Comparison of ENCODE assay signal across 8 cellular contexts in the genomic region with DNA sequence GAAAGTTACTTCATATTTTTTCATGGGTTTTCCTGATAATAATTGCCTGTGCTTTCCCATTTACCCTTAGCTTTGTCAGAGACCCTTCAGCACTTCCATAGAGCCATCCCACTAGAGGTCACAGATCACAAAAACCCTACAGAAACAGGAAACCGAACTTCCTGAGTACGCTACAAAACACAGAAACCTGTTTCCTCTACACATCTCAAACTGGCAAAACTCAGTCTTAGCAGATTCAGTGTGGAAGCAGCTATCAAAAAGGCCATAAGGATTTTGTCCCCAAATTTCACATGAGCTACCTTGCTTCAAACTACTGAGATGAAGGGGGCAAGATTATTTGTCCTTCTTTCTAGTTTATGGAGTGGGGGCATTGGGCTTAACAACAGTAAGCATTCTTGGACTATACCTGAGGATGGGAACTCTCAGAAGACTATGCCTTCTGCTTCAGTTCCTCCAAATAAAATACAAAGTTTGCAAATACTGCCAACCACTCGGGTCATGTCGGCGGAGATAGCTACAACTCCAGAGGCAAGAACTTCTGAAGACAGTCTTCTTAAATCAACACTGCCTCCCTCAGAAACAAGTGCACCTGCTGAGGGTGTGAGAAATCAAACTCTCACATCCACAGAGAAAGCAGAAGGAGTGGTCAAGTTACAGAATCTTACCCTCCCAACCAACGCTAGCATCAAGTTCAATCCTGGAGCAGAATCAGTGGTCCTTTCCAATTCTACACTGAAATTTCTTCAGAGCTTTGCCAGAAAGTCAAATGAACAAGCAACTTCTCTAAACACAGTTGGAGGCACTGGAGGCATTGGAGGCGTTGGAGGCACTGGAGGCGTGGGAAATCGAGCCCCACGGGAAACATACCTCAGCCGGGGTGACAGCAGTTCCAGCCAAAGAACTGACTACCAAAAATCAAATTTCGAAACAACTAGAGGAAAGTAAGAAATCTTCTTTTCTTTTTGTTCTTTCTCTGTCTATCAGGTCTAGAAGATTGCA. TPM values are rescaled to one million over a fixed set of nuclear protein-coding genes. Genes with fewer than 3 reads are reported as not detected.
DNase-seq lines count a peak whose midpoint lies in the region; ATAC-seq lines count a peak whose summit lies in the region.
"Had no signal": no experiment of that assay in that cellular context is flagged by ENCODE, and none has a peak within 500 bp of the region (broad histone marks: within the 10 kb centered on the region; RNA-seq: fewer than 3 reads in every experiment).

A gene with protein sequence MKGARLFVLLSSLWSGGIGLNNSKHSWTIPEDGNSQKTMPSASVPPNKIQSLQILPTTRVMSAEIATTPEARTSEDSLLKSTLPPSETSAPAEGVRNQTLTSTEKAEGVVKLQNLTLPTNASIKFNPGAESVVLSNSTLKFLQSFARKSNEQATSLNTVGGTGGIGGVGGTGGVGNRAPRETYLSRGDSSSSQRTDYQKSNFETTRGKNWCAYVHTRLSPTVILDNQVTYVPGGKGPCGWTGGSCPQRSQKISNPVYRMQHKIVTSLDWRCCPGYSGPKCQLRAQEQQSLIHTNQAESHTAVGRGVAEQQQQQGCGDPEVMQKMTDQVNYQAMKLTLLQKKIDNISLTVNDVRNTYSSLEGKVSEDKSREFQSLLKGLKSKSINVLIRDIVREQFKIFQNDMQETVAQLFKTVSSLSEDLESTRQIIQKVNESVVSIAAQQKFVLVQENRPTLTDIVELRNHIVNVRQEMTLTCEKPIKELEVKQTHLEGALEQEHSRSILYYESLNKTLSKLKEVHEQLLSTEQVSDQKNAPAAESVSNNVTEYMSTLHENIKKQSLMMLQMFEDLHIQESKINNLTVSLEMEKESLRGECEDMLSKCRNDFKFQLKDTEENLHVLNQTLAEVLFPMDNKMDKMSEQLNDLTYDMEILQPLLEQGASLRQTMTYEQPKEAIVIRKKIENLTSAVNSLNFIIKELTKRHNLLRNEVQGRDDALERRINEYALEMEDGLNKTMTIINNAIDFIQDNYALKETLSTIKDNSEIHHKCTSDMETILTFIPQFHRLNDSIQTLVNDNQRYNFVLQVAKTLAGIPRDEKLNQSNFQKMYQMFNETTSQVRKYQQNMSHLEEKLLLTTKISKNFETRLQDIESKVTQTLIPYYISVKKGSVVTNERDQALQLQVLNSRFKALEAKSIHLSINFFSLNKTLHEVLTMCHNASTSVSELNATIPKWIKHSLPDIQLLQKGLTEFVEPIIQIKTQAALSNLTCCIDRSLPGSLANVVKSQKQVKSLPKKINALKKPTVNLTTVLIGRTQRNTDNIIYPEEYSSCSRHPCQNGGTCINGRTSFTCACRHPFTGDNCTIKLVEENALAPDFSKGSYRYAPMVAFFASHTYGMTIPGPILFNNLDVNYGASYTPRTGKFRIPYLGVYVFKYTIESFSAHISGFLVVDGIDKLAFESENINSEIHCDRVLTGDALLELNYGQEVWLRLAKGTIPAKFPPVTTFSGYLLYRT (plus strand): TSS at position 201 of the 999 bp plus-strand sequence. CDS start 118 bp downstream, at position 319.

- DNase-seq in stimulated activated naive B cell treated with anti-CD40 and anti-IgM and Interleukin-4, amounts not matched to agents 10 μg/mL and 1 μg/mL and 100 μg/mL, for 72 hours = no peak
- DNase-seq in NCI-H526 treated with DMSO at 0.1 percent for 48 hours (lab: John Stamatoyannopoulos, UW) = no peak
- no peak for DNase-seq in NCI-H2107 treated with DMSO at 0.1 percent for 48 hours (lab: John Stamatoyannopoulos, UW; ENCODE audit: unreplicated experiment)
- no peak for DNase-seq in midbrain (lab: John Stamatoyannopoulos, UW)

- H3K4me1 Mint-ChIP-seq in activated T-helper 17 cell treated with anti-CD3 and anti-CD28 coated beads, Interleukin-2, amount 50 U/mL, for 72 hours = peaks cover 9% of the 10 kb centered on the region
- H3K4me1 Mint-ChIP-seq in stimulated activated naive B cell treated with anti-CD40 and anti-IgM and Interleukin-4, amounts not matched to agents 10 μg/mL and 1 μg/mL and 100 μg/mL, for 72 hours = peaks cover 9 to 12% of the 10 kb centered on the region in 2 donors

- H3K9me3 Mint-ChIP-seq in activated T-helper 17 cell treated with anti-CD3 and anti-CD28 coated beads, Interleukin-2, amount 50 U/mL, for 72 hours = no peaks in the 10 kb centered on the region
- H3K9me3 Mint-ChIP-seq in stimulated activated naive B cell treated with anti-CD40 and anti-IgM and Interleukin-4, amounts not matched to agents 10 μg/mL and 1 μg/mL and 100 μg/mL, for 72 hours = no peaks in the 10 kb centered on the region

- ATAC-seq in GM19043 (IDR thresholded peaks at IDR 0.05; ENCODE audit: low read depth, unreplicated experiment) (peak; percentile 70), HG02970 (IDR thresholded peaks at IDR 0.05; ENCODE audit: low FRiP score, unreplicated experiment) (peak; percentile 56)
- peak; percentile 35 for ATAC-seq in activated T-helper 17 cell treated with anti-CD3 and anti-CD28 coated beads, Interleukin-2, amount 50 U/mL, for 72 hours (replicated peaks)
- peak; percentile 54 to 69 for ATAC-seq in stimulated activated naive B cell treated with anti-CD40 and anti-IgM and Interleukin-4, amounts not matched to agents 10 μg/mL and 1 μg/mL and 100 μg/mL, for 72 hours (replicated peaks)
- ATAC-seq: esophagus mucosa had no signal

- H3K36me3 Mint-ChIP-seq in activated T-helper 17 cell treated with anti-CD3 and anti-CD28 coated beads, Interleukin-2, amount 50 U/mL, for 72 hours (ENCODE audit: low read depth) = no peaks in the 10 kb centered on the region
- H3K36me3 Mint-ChIP-seq in stimulated activated naive B cell treated with anti-CD40 and anti-IgM and Interleukin-4, amounts not matched to agents 10 μg/mL and 1 μg/mL and 100 μg/mL, for 72 hours = no peaks in the 10 kb centered on the region

- H3K27ac Mint-ChIP-seq in activated T-helper 17 cell treated with anti-CD3 and anti-CD28 coated beads, Interleukin-2, amount 50 U/mL, for 72 hours = no peak within 1 kb of the TSS
- peak within 1 kb of the TSS; percentile 14 for H3K27ac Mint-ChIP-seq in stimulated activated naive B cell treated with anti-CD40 and anti-IgM and Interleukin-4, amounts not matched to agents 10 μg/mL and 1 μg/mL and 100 μg/mL, for 72 hours

- H3K27me3 Mint-ChIP-seq in activated T-helper 17 cell treated with anti-CD3 and anti-CD28 coated beads, Interleukin-2, amount 50 U/mL, for 72 hours = peaks cover 8% of the 10 kb centered on the region
- peaks cover 0 to 4% of the 10 kb centered on the region in 2 donors for H3K27me3 Mint-ChIP-seq in stimulated activated naive B cell treated with anti-CD40 and anti-IgM and Interleukin-4, amounts not matched to agents 10 μg/mL and 1 μg/mL and 100 μg/mL, for 72 hours

- H3K4me3 Mint-ChIP-seq in activated T-helper 17 cell treated with anti-CD3 and anti-CD28 coated beads, Interleukin-2, amount 50 U/mL, for 72 hours = peak within 1 kb of the TSS; percentile 58
- peak within 1 kb of the TSS; percentile 68 to 77 for H3K4me3 Mint-ChIP-seq in stimulated activated naive B cell treated with anti-CD40 and anti-IgM and Interleukin-4, amounts not matched to agents 10 μg/mL and 1 μg/mL and 100 μg/mL, for 72 hours

RNA-seq across cellular contexts. Expression of the gene that starts here (rescaled TPM):
- under 1 TPM; 0.17 to 0.37 TPM for total RNA-seq in activated T-helper 17 cell treated with anti-CD3 and anti-CD28 coated beads, Interleukin-2, amount 50 U/mL, for 72 hours

Comparison
In these comparisons a context has a peak if more than half of its experiments do, and no peak if none do; other contexts are left out.
1. Peak in ATAC-seq in activated T-helper 17 cell treated with anti-CD3 and anti-CD28 coated beads, Interleukin-2, amount 50 U/mL, for 72 hours; RNA of the gene not detected or under 1 TPM.